18 cellular contexts compared by ENCODE assay signal in genomic region chr5:39699164-39699563, GRCh38.
"Had no signal": no experiment of that assay in that cellular context is flagged by ENCODE, and none has a peak within 500 bp of the region (broad histone marks: within the 10 kb centered on the region; RNA-seq: fewer than 3 reads in every experiment).

No MANE protein-coding gene starts in this region.

- H3K27ac Mint-ChIP-seq: activated CD4-positive, alpha-beta T cell treated with anti-CD3 and anti-CD28 coated beads, Interleukin-2, amount 10 ng/mL, durations not matched to agents 24 days and 14 days; activated CD8-positive, alpha-beta T cell treated with anti-CD3 and anti-CD28 coated beads, Interleukin-2, amount 10 ng/mL, durations not matched to agents 7 days and 5 days; activated naive CD4-positive, alpha-beta T cell treated with anti-CD3 and anti-CD28 coated beads for 36 hours; naive thymus-derived CD8-positive, alpha-beta T cell; stimulated activated memory B cell treated with anti-CD40 and anti-IgM and Interleukin-4, amounts not matched to agents 10 μg/mL and 1 μg/mL and 100 μg/mL, for 72 hours had no signal

- H3K36me3 Mint-ChIP-seq: naive thymus-derived CD8-positive, alpha-beta T cell; stimulated activated memory B cell treated with anti-CD40 and anti-IgM and Interleukin-4, amounts not matched to agents 10 μg/mL and 1 μg/mL and 100 μg/mL, for 72 hours had no signal

- H3K9me3 Mint-ChIP-seq: activated CD4-positive, alpha-beta T cell treated with anti-CD3 and anti-CD28 coated beads, Interleukin-2, amount 10 ng/mL, durations not matched to agents 24 days and 14 days; activated naive CD4-positive, alpha-beta T cell treated with anti-CD3 and anti-CD28 coated beads for 36 hours; activated T-cell treated with anti-CD3 and anti-CD28 coated beads, Interleukin-2, amount 50 U/mL, for 4 hours; naive thymus-derived CD8-positive, alpha-beta T cell; stimulated activated memory B cell treated with anti-CD40 and anti-IgM and Interleukin-4, amounts not matched to agents 10 μg/mL and 1 μg/mL and 100 μg/mL, for 72 hours had no signal

- DNase-seq: activated CD4-positive, alpha-beta T cell treated with anti-CD3 and anti-CD28 coated beads, Interleukin-2, amount 10 ng/mL, durations not matched to agents 24 days and 14 days; activated CD8-positive, alpha-beta T cell treated with anti-CD3 and anti-CD28 coated beads, Interleukin-2, amount 10 ng/mL, durations not matched to agents 7 days and 5 days; activated naive CD4-positive, alpha-beta T cell treated with anti-CD3 and anti-CD28 coated beads for 36 hours; activated T-cell treated with anti-CD3 and anti-CD28 coated beads, Interleukin-2, amount 50 U/mL, for 4 hours; aorta; heart right ventricle; mesendoderm; naive thymus-derived CD8-positive, alpha-beta T cell; pancreas; right lobe of liver; spleen; stimulated activated CD4-positive, alpha-beta T cell treated with anti-CD3 and anti-CD28 coated beads, Interleukin-4, amount 100 ng/mL, for 4 hours; T1000 had no signal

- H3K27me3 Mint-ChIP-seq: activated CD4-positive, alpha-beta T cell treated with anti-CD3 and anti-CD28 coated beads, Interleukin-2, amount 10 ng/mL, durations not matched to agents 24 days and 14 days; stimulated activated memory B cell treated with anti-CD40 and anti-IgM and Interleukin-4, amounts not matched to agents 10 μg/mL and 1 μg/mL and 100 μg/mL, for 72 hours had no signal

- H3K27me3 ChIP-seq: breast epithelium, pancreas, right lobe of liver had no signal

- H3K4me1 Mint-ChIP-seq: activated CD4-positive, alpha-beta T cell treated with anti-CD3 and anti-CD28 coated beads, Interleukin-2, amount 10 ng/mL, durations not matched to agents 24 days and 14 days; naive thymus-derived CD8-positive, alpha-beta T cell; stimulated activated memory B cell treated with anti-CD40 and anti-IgM and Interleukin-4, amounts not matched to agents 10 μg/mL and 1 μg/mL and 100 μg/mL, for 72 hours had no signal

- FAIRE-seq: pancreas had no signal

- ATAC-seq: activated CD8-positive, alpha-beta T cell treated with anti-CD3 and anti-CD28 coated beads, Interleukin-2, amount 10 ng/mL, durations not matched to agents 7 days and 5 days; activated T-cell treated with anti-CD3 and anti-CD28 coated beads, Interleukin-2, amount 50 U/mL, for 4 hours; esophagus mucosa; heart right ventricle; naive thymus-derived CD8-positive, alpha-beta T cell; pancreas; right lobe of liver; stimulated activated memory B cell treated with anti-CD40 and anti-IgM and Interleukin-4, amounts not matched to agents 10 μg/mL and 1 μg/mL and 100 μg/mL, for 72 hours had no signal

- H3K36me3 ChIP-seq: breast epithelium, heart right ventricle, pancreas, right lobe of liver, spleen, thoracic aorta had no signal

- H3K4me3 Mint-ChIP-seq: activated CD4-positive, alpha-beta T cell treated with anti-CD3 and anti-CD28 coated beads, Interleukin-2, amount 10 ng/mL, durations not matched to agents 24 days and 14 days; activated CD8-positive, alpha-beta T cell treated with anti-CD3 and anti-CD28 coated beads, Interleukin-2, amount 10 ng/mL, durations not matched to agents 7 days and 5 days; activated naive CD4-positive, alpha-beta T cell treated with anti-CD3 and anti-CD28 coated beads for 36 hours; activated T-cell treated with anti-CD3 and anti-CD28 coated beads, Interleukin-2, amount 50 U/mL, for 4 hours; naive thymus-derived CD8-positive, alpha-beta T cell; stimulated activated memory B cell treated with anti-CD40 and anti-IgM and Interleukin-4, amounts not matched to agents 10 μg/mL and 1 μg/mL and 100 μg/mL, for 72 hours had no signal

- H3K9me3 ChIP-seq: breast epithelium, heart right ventricle, pancreas, right lobe of liver, spleen, thoracic aorta had no signal

- H3K4me1 ChIP-seq: breast epithelium, heart right ventricle, spleen had no signal

- H3K4me3 ChIP-seq: breast epithelium, coronary artery, heart right ventricle, pancreas, right lobe of liver, spleen, thoracic aorta had no signal

- H3K27ac ChIP-seq: breast epithelium, coronary artery, heart right ventricle, pancreas, right lobe of liver, spleen, thoracic aorta had no signal
